ENCODE assay signal across 8 cellular contexts in genomic region chr1:203649551-203650011, GRCh38. TPM values are rescaled to one million over a fixed set of nuclear protein-coding genes. Genes with fewer than 3 reads are reported as not detected.
DNase-seq lines count a peak whose midpoint lies in the region; ATAC-seq and TF ChIP-seq lines count a peak whose summit lies in the region.

No MANE protein-coding gene starts in this region.

- no peaks in the 10 kb centered on the region for H3K9me3 Mint-ChIP-seq in activated T-helper 17 cell treated with anti-CD3 and anti-CD28 coated beads, Interleukin-2, amount 50 U/mL, for 72 hours
- no peaks in the 10 kb centered on the region for H3K9me3 Mint-ChIP-seq in naive B cell

- no peaks in the 10 kb centered on the region for H3K27me3 Mint-ChIP-seq in activated T-helper 17 cell treated with anti-CD3 and anti-CD28 coated beads, Interleukin-2, amount 50 U/mL, for 72 hours
- H3K27me3 Mint-ChIP-seq in naive B cell = no peaks in the 10 kb centered on the region

- in situ Hi-C loops in ACHN (cut with HindIII; ENCODE audit: low pct_ligation_motif_present, low pct_unique_long_range_greater_than_20kb, low sequenced_read_pairs) = no loop called here

- no peak for DNase-seq in naive B cell
- no peak for DNase-seq in middle frontal gyrus (ENCODE audit: extremely low spot score, low spot score)
- no peak for DNase-seq in NCI-H446 (lab: John Stamatoyannopoulos, UW)
- no peak for DNase-seq in ACHN
- DNase-seq in erythroblast (lab: John Stamatoyannopoulos, UW) = no peak

- H3K4me1 Mint-ChIP-seq in activated T-helper 17 cell treated with anti-CD3 and anti-CD28 coated beads, Interleukin-2, amount 50 U/mL, for 72 hours = peaks cover 54% of the 10 kb centered on the region
- H3K4me1 Mint-ChIP-seq in naive B cell = peaks cover 14 to 26% (median 18%) of the 10 kb centered on the region in 3 donors

- H3K36me3 Mint-ChIP-seq in activated T-helper 17 cell treated with anti-CD3 and anti-CD28 coated beads, Interleukin-2, amount 50 U/mL, for 72 hours (ENCODE audit: low read depth) = peaks cover 29% of the 10 kb centered on the region
- no peaks in the 10 kb centered on the region for H3K36me3 Mint-ChIP-seq in naive B cell

- TF ChIP-seq POLR2A in erythroblast (IDR thresholded peaks at IDR 0.05; ENCODE audit: low read length) = no peak

- ATAC-seq in GM18907 (IDR thresholded peaks at IDR 0.05; ENCODE audit: unreplicated experiment) (peak; percentile 42), HG03064 (IDR thresholded peaks at IDR 0.05; ENCODE audit: low read depth, unreplicated experiment) (peak; percentile 24), naive B cell (ENCODE audit: low read depth in 2 of 2) (peak; percentile 34 to 44)
- ATAC-seq in activated T-helper 17 cell treated with anti-CD3 and anti-CD28 coated beads, Interleukin-2, amount 50 U/mL, for 72 hours (replicated peaks) = peak; percentile 61

- peak overlapping the region; percentile 99 for H3K27ac Mint-ChIP-seq in activated T-helper 17 cell treated with anti-CD3 and anti-CD28 coated beads, Interleukin-2, amount 50 U/mL, for 72 hours
- H3K27ac Mint-ChIP-seq in naive B cell = peak overlapping the region in 3 of 6 donors; percentile 75 to 95 (median 84)

- H3K4me3 Mint-ChIP-seq in activated T-helper 17 cell treated with anti-CD3 and anti-CD28 coated beads, Interleukin-2, amount 50 U/mL, for 72 hours = peak overlapping the region; percentile 77
- H3K4me3 Mint-ChIP-seq in naive B cell = peak overlapping the region in 7 of 8 donors; percentile 78 to 90 (median 83)

RNA-seq across cellular contexts. Expression of gene ATP2B4, which starts 22.9 kb away (rescaled TPM):
- total RNA-seq in activated T-helper 17 cell treated with anti-CD3 and anti-CD28 coated beads, Interleukin-2, amount 50 U/mL, for 72 hours = 100 to 1,000 TPM; 101 TPM
- 1 to 10 TPM in 3 of 6 donors, under 1 TPM in 3; 0.52 to 1.9 (median 0.98) TPM for polyA plus RNA-seq in naive B cell (ENCODE audit: low read depth in 6 of 6)
